13 cellular contexts compared by ENCODE assay signal in the genomic region with DNA sequence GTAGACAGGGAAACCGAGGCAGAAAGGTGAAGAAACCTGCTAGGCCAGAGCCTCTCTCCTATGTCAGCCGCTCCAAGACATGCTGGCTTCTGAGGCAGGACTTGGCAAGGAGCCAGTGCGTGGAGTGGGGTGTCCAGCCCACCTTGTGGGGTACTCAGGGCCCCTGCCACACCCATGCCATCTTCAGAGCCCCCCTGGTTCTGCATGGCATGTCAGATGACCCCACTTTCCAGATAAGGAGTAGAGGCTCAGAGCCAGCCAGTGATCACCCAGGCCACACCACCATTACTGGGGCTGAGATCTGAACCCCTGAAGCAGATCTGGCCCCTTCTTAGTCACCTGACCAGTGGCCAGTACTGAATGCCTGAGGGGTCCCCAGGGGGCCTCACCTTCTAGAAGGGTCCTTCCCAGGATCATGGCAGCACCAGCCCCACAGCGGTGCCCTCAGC. TPM values are rescaled to one million over a fixed set of nuclear protein-coding genes. Genes with fewer than 3 reads are reported as not detected.
DNase-seq lines count a peak whose midpoint lies in the region; ATAC-seq and TF ChIP-seq lines count a peak whose summit lies in the region.
"Had no signal": no experiment of that assay in that cellular context is flagged by ENCODE, and none has a peak within 500 bp of the region (broad histone marks: within the 10 kb centered on the region; RNA-seq: fewer than 3 reads in every experiment).

No MANE protein-coding gene starts in this region.

- H2BK15ac ChIP-seq in mesenchymal stem cell (ENCODE audit: low read depth, poor library complexity, severe bottlenecking), result no peak overlapping the region

- no peak for TF ChIP-seq CTCF in brain microvascular endothelial cell (IDR thresholded peaks at IDR 0.05; ENCODE audit: low read depth, low read length, missing control alignments)
- no peak for TF ChIP-seq CTCF in upper lobe of right lung (IDR thresholded peaks at IDR 0.05)

- H3K27me3 Mint-ChIP-seq in activated naive CD4-positive, alpha-beta T cell treated with anti-CD3 and anti-CD28 coated beads for 36 hours (ENCODE audit: low read depth), result no peaks in the 10 kb centered on the region

- H3K14ac ChIP-seq in mesenchymal stem cell (ENCODE audit: low read length in 2 of 2), result no peak overlapping the region

- no peaks in the 10 kb centered on the region for H3K4me1 Mint-ChIP-seq in activated naive CD4-positive, alpha-beta T cell treated with anti-CD3 and anti-CD28 coated beads for 36 hours (ENCODE audit: low read depth)
- H3K4me1 Mint-ChIP-seq: activated CD4-positive, alpha-beta T cell treated with anti-CD3 and anti-CD28 coated beads, Interleukin-2, amount 10 ng/mL, durations not matched to agents 7 days and 5 days had no signal

- H2AFZ ChIP-seq in mesenchymal stem cell (ENCODE audit: low read depth, low read length), result no peak overlapping the region

- H3K36me3 ChIP-seq in brain microvascular endothelial cell (replicated peaks) (no peaks in the 10 kb centered on the region), mesenchymal stem cell (ENCODE audit: control insufficient read depth in 1 of 2, insufficient read depth in 2 of 2, low read depth in 1 of 2, low read length in 2 of 2) (no peaks in the 10 kb centered on the region), upper lobe of right lung (no peaks in the 10 kb centered on the region)

- H3K9me3 ChIP-seq in mesenchymal stem cell (ENCODE audit: control insufficient read depth, low read length) (no peaks in the 10 kb centered on the region), upper lobe of right lung (no peaks in the 10 kb centered on the region)

- no peak overlapping the region for H3K4ac ChIP-seq in mesenchymal stem cell (ENCODE audit: low read depth in 1 of 2, low read length in 2 of 2)

- H3K23ac ChIP-seq in mesenchymal stem cell (ENCODE audit: low read length in 2 of 2), result no peak overlapping the region

- H3K18ac ChIP-seq in mesenchymal stem cell (ENCODE audit: low read depth in 1 of 2, low read length in 2 of 2), result peak overlapping the region in 1 of 2 experiments; percentile 41

- H4K91ac ChIP-seq in mesenchymal stem cell (ENCODE audit: low read length), result no peak overlapping the region

- ATAC-seq in activated naive CD4-positive, alpha-beta T cell treated with anti-CD3 and anti-CD28 coated beads, Interleukin-2, amount 50 U/mL, for 72 hours, result no peak
- no peak for ATAC-seq in upper lobe of right lung
- ATAC-seq in HG03159 (IDR thresholded peaks at IDR 0.05; ENCODE audit: unreplicated experiment), result no peak
- no peak for ATAC-seq in HG03469 (IDR thresholded peaks at IDR 0.05; ENCODE audit: unreplicated experiment)
- no peak for ATAC-seq in HG02623 (IDR thresholded peaks at IDR 0.05; ENCODE audit: unreplicated experiment)

- H3K36me3 Mint-ChIP-seq in activated naive CD4-positive, alpha-beta T cell treated with anti-CD3 and anti-CD28 coated beads for 36 hours (ENCODE audit: low read depth), result no peaks in the 10 kb centered on the region
- H3K36me3 Mint-ChIP-seq in activated naive CD4-positive, alpha-beta T cell treated with anti-CD3 and anti-CD28 coated beads, Interleukin-2, amount 50 U/mL, for 72 hours, result no peaks in the 10 kb centered on the region
- H3K36me3 Mint-ChIP-seq: IgD-negative memory B cell had no signal

- no peaks in the 10 kb centered on the region for H3K27me3 ChIP-seq in brain microvascular endothelial cell (replicated peaks)
- peaks cover 0 to 11% of the 10 kb centered on the region in 2 experiments for H3K27me3 ChIP-seq in mesenchymal stem cell (ENCODE audit: control insufficient read depth in 1 of 2, insufficient read depth in 1 of 2, low read length in 2 of 2)
- peaks cover 2% of the 10 kb centered on the region for H3K27me3 ChIP-seq in upper lobe of right lung

- no peak overlapping the region for H2BK5ac ChIP-seq in mesenchymal stem cell (ENCODE audit: low read depth, low read length, poor library complexity, severe bottlenecking)

- no peak overlapping the region for H2AK5ac ChIP-seq in mesenchymal stem cell (ENCODE audit: low read length, severe bottlenecking)

- H3K4me1 ChIP-seq in mesenchymal stem cell (ENCODE audit: control insufficient read depth, insufficient read depth, low read depth, low read length), result peaks cover 44% of the 10 kb centered on the region
- H3K4me1 ChIP-seq in upper lobe of right lung, result peaks cover 12% of the 10 kb centered on the region

- 70% methylated on average over 4 of the region's 4 CpGs for WGBS in mesenchymal stem cell

- H3K27ac ChIP-seq in brain microvascular endothelial cell (peak overlapping the region; percentile 77), mesenchymal stem cell (ENCODE audit: low read length, poor library complexity, severe bottlenecking) (peak overlapping the region; percentile 10), upper lobe of right lung (no peak overlapping the region)

- no peak overlapping the region for H3K27ac Mint-ChIP-seq in activated naive CD4-positive, alpha-beta T cell treated with anti-CD3 and anti-CD28 coated beads for 36 hours
- H3K27ac Mint-ChIP-seq in activated naive CD4-positive, alpha-beta T cell treated with anti-CD3 and anti-CD28 coated beads, Interleukin-2, amount 50 U/mL, for 72 hours, result no peak overlapping the region
- H3K27ac Mint-ChIP-seq: activated CD4-positive, alpha-beta T cell treated with anti-CD3 and anti-CD28 coated beads, Interleukin-2, amount 10 ng/mL, durations not matched to agents 7 days and 5 days had no signal

- no peaks in the 10 kb centered on the region for H3K9me3 Mint-ChIP-seq in activated naive CD4-positive, alpha-beta T cell treated with anti-CD3 and anti-CD28 coated beads for 36 hours
- H3K9me3 Mint-ChIP-seq in activated naive CD4-positive, alpha-beta T cell treated with anti-CD3 and anti-CD28 coated beads, Interleukin-2, amount 50 U/mL, for 72 hours, result no peaks in the 10 kb centered on the region
- H3K9me3 Mint-ChIP-seq: activated CD4-positive, alpha-beta T cell treated with anti-CD3 and anti-CD28 coated beads, Interleukin-2, amount 10 ng/mL, durations not matched to agents 7 days and 5 days; IgD-negative memory B cell had no signal

- H2BK120ac ChIP-seq in mesenchymal stem cell (ENCODE audit: low read depth, low read length), result no peak overlapping the region

- H2BK12ac ChIP-seq in mesenchymal stem cell (ENCODE audit: low read length in 2 of 2), result peak overlapping the region in 1 of 2 experiments; percentile 25

- peak; percentile 3 for DNase-seq in activated naive CD4-positive, alpha-beta T cell treated with anti-CD3 and anti-CD28 coated beads for 36 hours
- DNase-seq in activated naive CD4-positive, alpha-beta T cell treated with anti-CD3 and anti-CD28 coated beads, Interleukin-2, amount 50 U/mL, for 72 hours (ENCODE audit: low spot score in 2 of 2), result no peak
- DNase-seq in brain microvascular endothelial cell, result no peak
- DNase-seq in mesenchymal stem cell, result no peak
- peak; percentile 62 for DNase-seq in upper lobe of right lung
- DNase-seq: activated CD4-positive, alpha-beta T cell treated with anti-CD3 and anti-CD28 coated beads, Interleukin-2, amount 10 ng/mL, durations not matched to agents 7 days and 5 days; NCI-H2171 treated with DMSO at 0.1 percent for 48 hours; stimulated activated CD4-positive, alpha-beta T cell treated with anti-CD3 and anti-CD28 coated beads, Interleukin-2, amount 100 ng/mL, for 48 hours had no signal

- H3K4me3 ChIP-seq in brain microvascular endothelial cell (ENCODE audit: low read depth, low read length), result no peak overlapping the region
- H3K4me3 ChIP-seq in mesenchymal stem cell (ENCODE audit: insufficient read depth in 1 of 2, low read depth in 1 of 2, low read length in 2 of 2), result no peak overlapping the region
- no peak overlapping the region for H3K4me3 ChIP-seq in upper lobe of right lung

- intact Hi-C loops in activated naive CD4-positive, alpha-beta T cell treated with anti-CD3 and anti-CD28 coated beads for 36 hours (cut with micrococcal nuclease), result no loop called here
- intact Hi-C loops in upper lobe of right lung (cut with DNase I), result no loop called here

- H4K8ac ChIP-seq in mesenchymal stem cell (ENCODE audit: low read length), result no peak overlapping the region

- in situ Hi-C loops in brain microvascular endothelial cell (cut with HindIII; ENCODE audit: low pct_ligation_motif_present, low sequenced_read_pairs), result no loop called here

- no peaks in the 10 kb centered on the region for H3K79me1 ChIP-seq in mesenchymal stem cell (replicated peaks; ENCODE audit: low read length, poor library complexity, severe bottlenecking)

- no peak overlapping the region for H3K4me2 ChIP-seq in mesenchymal stem cell (ENCODE audit: low read length, poor library complexity, severe bottlenecking)

- CTCF ChIA-PET in activated naive CD4-positive, alpha-beta T cell treated with anti-CD3 and anti-CD28 coated beads for 36 hours (lab: Charles Lee), result no interaction called here

- peak overlapping the region; percentile 83 for H3K9ac ChIP-seq in mesenchymal stem cell (ENCODE audit: low read length)

- H3K4me3 Mint-ChIP-seq in activated naive CD4-positive, alpha-beta T cell treated with anti-CD3 and anti-CD28 coated beads for 36 hours, result no peak overlapping the region
- H3K4me3 Mint-ChIP-seq: activated CD4-positive, alpha-beta T cell treated with anti-CD3 and anti-CD28 coated beads, Interleukin-2, amount 10 ng/mL, durations not matched to agents 7 days and 5 days; IgD-negative memory B cell had no signal

RNA-seq across cellular contexts. Expression of gene CROCC2, which starts 14.7 kb away (rescaled TPM):
- total RNA-seq in activated naive CD4-positive, alpha-beta T cell treated with anti-CD3 and anti-CD28 coated beads for 36 hours, result not detected
- total RNA-seq in activated naive CD4-positive, alpha-beta T cell treated with anti-CD3 and anti-CD28 coated beads, Interleukin-2, amount 50 U/mL, for 72 hours, result not detected
- not detected for polyA plus RNA-seq in mesenchymal stem cell (2013, experiment 1 of 2)
- polyA plus RNA-seq in mesenchymal stem cell (2013, experiment 2 of 2), result not detected
- 0.26 TPM for total RNA-seq in upper lobe of right lung
- total RNA-seq: activated CD4-positive, alpha-beta T cell treated with anti-CD3 and anti-CD28 coated beads, Interleukin-2, amount 10 ng/mL, durations not matched to agents 7 days and 5 days; mononuclear cell had no signal
- polyA plus RNA-seq: IgD-negative memory B cell had no signal

RNA-seq across cellular contexts. Expression of gene MAB21L4, which starts 24.9 kb away (rescaled TPM):
- not detected for total RNA-seq in activated naive CD4-positive, alpha-beta T cell treated with anti-CD3 and anti-CD28 coated beads for 36 hours
- not detected for total RNA-seq in activated naive CD4-positive, alpha-beta T cell treated with anti-CD3 and anti-CD28 coated beads, Interleukin-2, amount 50 U/mL, for 72 hours
- not detected for polyA plus RNA-seq in mesenchymal stem cell (2013, experiment 1 of 2)
- not detected for polyA plus RNA-seq in mesenchymal stem cell (2013, experiment 2 of 2)
- 22.2 TPM for total RNA-seq in upper lobe of right lung
- total RNA-seq: activated CD4-positive, alpha-beta T cell treated with anti-CD3 and anti-CD28 coated beads, Interleukin-2, amount 10 ng/mL, durations not matched to agents 7 days and 5 days; mononuclear cell had no signal
- polyA plus RNA-seq: IgD-negative memory B cell had no signal

RNA-seq across cellular contexts. Expression of gene AGXT, which starts 52.2 kb away (rescaled TPM):
- total RNA-seq in activated naive CD4-positive, alpha-beta T cell treated with anti-CD3 and anti-CD28 coated beads for 36 hours, result not detected
- not detected for total RNA-seq in activated naive CD4-positive, alpha-beta T cell treated with anti-CD3 and anti-CD28 coated beads, Interleukin-2, amount 50 U/mL, for 72 hours
- polyA plus RNA-seq in mesenchymal stem cell (2013, experiment 1 of 2), result not detected
- polyA plus RNA-seq in mesenchymal stem cell (2013, experiment 2 of 2), result not detected
- not detected for total RNA-seq in upper lobe of right lung
- total RNA-seq: activated CD4-positive, alpha-beta T cell treated with anti-CD3 and anti-CD28 coated beads, Interleukin-2, amount 10 ng/mL, durations not matched to agents 7 days and 5 days; mononuclear cell had no signal
- polyA plus RNA-seq: IgD-negative memory B cell had no signal

Comparison
In these comparisons a context has a peak if more than half of its experiments do, and no peak if none do; other contexts are left out.
1. DNase-seq: peak in activated naive CD4-positive, alpha-beta T cell treated with anti-CD3 and anti-CD28 coated beads for 36 hours (single experiment) and upper lobe of right lung (single experiment); none in activated naive CD4-positive, alpha-beta T cell treated with anti-CD3 and anti-CD28 coated beads, Interleukin-2, amount 50 U/mL, for 72 hours (0 of 2), brain microvascular endothelial cell (single experiment) and mesenchymal stem cell (single experiment).
2. RNA of gene MAB21L4, which starts 24.9 kb away (total RNA-seq): 22.2 TPM in upper lobe of right lung (single experiment); not detected in activated naive CD4-positive, alpha-beta T cell treated with anti-CD3 and anti-CD28 coated beads for 36 hours and not detected in activated naive CD4-positive, alpha-beta T cell treated with anti-CD3 and anti-CD28 coated beads, Interleukin-2, amount 50 U/mL, for 72 hours; every median in the first group is over 10 times any median in the second.